Comparison of ENCODE assay signal across 21 cellular contexts in genomic region chr4:104826171-104826570, GRCh38.
DNase-seq lines count a peak whose midpoint lies in the region; ATAC-seq and TF ChIP-seq lines count a peak whose summit lies in the region.
"Had no signal": no experiment of that assay in that cellular context is flagged by ENCODE, and none has a peak within 500 bp of the region (broad histone marks: within the 10 kb centered on the region; RNA-seq: fewer than 3 reads in every experiment).

No MANE protein-coding gene starts in this region.

- CTCF ChIA-PET in PC-3 (lab: Charles Lee) = no interaction called here

- H3K27me3 ChIP-seq in PC-3 (ENCODE audit: low read length) = no peaks in the 10 kb centered on the region

- H3K4me2 ChIP-seq in PC-3 (ENCODE audit: low read length) = no peak overlapping the region
- H3K4me2 ChIP-seq: A549 had no signal

- peak overlapping the region; percentile 91 for H3K27ac Mint-ChIP-seq in mesothelial cell of epicardium
- H3K27ac Mint-ChIP-seq: CD4-positive, alpha-beta memory T cell had no signal

- no peaks in the 10 kb centered on the region for H3K27me3 Mint-ChIP-seq in mesothelial cell of epicardium (ENCODE audit: low read depth)
- H3K27me3 Mint-ChIP-seq: CD4-positive, alpha-beta memory T cell had no signal

- TF ChIP-seq RAD21 in Ishikawa (IDR thresholded peaks at IDR 0.05; ENCODE audit: low read depth) = no peak

- no TSS peak for BruUV-seq in PC-3 (replicated peaks; lab: Mats Ljungman, UMichigan)

- TF ChIP-seq CTCF in PC-3 (conservative IDR thresholded peaks at IDR 0.05; ENCODE audit: low read depth, low read length) (no peak), mesothelial cell of epicardium (IDR thresholded peaks at IDR 0.05; ENCODE audit: unreplicated experiment) (no peak)

- no peaks in the 10 kb centered on the region for H3K4me1 ChIP-seq in PC-3 (ENCODE audit: insufficient read depth, low read length)
- H3K4me1 ChIP-seq: A549 had no signal

- POLR2A ChIA-PET in PC-3 (lab: Charles Lee; ENCODE audit: unreplicated experiment) = no interaction called here

- no peak for TF ChIP-seq EP300 in Ishikawa (IDR thresholded peaks at IDR 0.05; ENCODE audit: borderline replicate concordance)

- H2AFZ ChIP-seq in PC-3 (ENCODE audit: low read length) = no peak overlapping the region
- H2AFZ ChIP-seq: GM23248 had no signal

- no peak overlapping the region for H3K9ac ChIP-seq in PC-3 (ENCODE audit: low read length)
- H3K9ac ChIP-seq: GM23248 had no signal

- peaks cover 13% of the 10 kb centered on the region for H3K4me1 Mint-ChIP-seq in mesothelial cell of epicardium
- H3K4me1 Mint-ChIP-seq: CD4-positive, alpha-beta memory T cell had no signal

- H3K4me3 Mint-ChIP-seq in mesothelial cell of epicardium = no peak overlapping the region
- H3K4me3 Mint-ChIP-seq: CD4-positive, alpha-beta memory T cell had no signal

- H3K9me3 ChIP-seq in PC-3 (ENCODE audit: low read length) = no peaks in the 10 kb centered on the region
- H3K9me3 ChIP-seq: A549 had no signal

- peak; percentile 82 for DNase-seq in DMS53 (lab: John Stamatoyannopoulos, UW)
- peak; percentile 44 for DNase-seq in PC-3
- no peak for DNase-seq in mesothelial cell of epicardium (ENCODE audit: low spot score in 2 of 2, unreplicated experiment in 2 of 2)
- DNase-seq in iPS-NIHi11 (ENCODE audit: low spot score) = no peak
- no peak for DNase-seq in H4 (ENCODE audit: low spot score)
- DNase-seq: CD4-positive, alpha-beta memory T cell; DMS79 treated with DMSO at 0.1 percent for 48 hours; GM23248; HCEC 1CT; KBM-7; NCI-H187; NCI-H2171 treated with DMSO at 0.1 percent for 48 hours; NCI-H446; NCI-H774; OCI-M1; SIG-M5; T-helper 1 cell had no signal

- H3K36me3 Mint-ChIP-seq in mesothelial cell of epicardium = no peaks in the 10 kb centered on the region
- H3K36me3 Mint-ChIP-seq: CD4-positive, alpha-beta memory T cell had no signal

- intact Hi-C loops in PC-3 (cut with micrococcal nuclease) = no loop called here

- H3K36me3 ChIP-seq in PC-3 (ENCODE audit: low read depth, low read length) = no peaks in the 10 kb centered on the region

- ATAC-seq in PC-3 = no peak
- no peak for ATAC-seq in GM18520 (IDR thresholded peaks at IDR 0.05; ENCODE audit: unreplicated experiment)
- ATAC-seq: A549, SK-N-SH treated with all-trans-retinoic acid at 6 μM for 48 hours had no signal

- H3F3A ChIP-seq in PC-3 (ENCODE audit: low read length, unreplicated experiment) = no peaks in the 10 kb centered on the region

- H3K4me3 ChIP-seq in PC-3 (ENCODE audit: low read length) = no peak overlapping the region
- H3K4me3 ChIP-seq: A549, GM23248 had no signal

- no peaks in the 10 kb centered on the region for H3K9me2 ChIP-seq in PC-3 (replicated peaks; ENCODE audit: low read length)

- no peaks in the 10 kb centered on the region for H3K79me2 ChIP-seq in PC-3 (ENCODE audit: low read length)

- H3K9me3 Mint-ChIP-seq in mesothelial cell of epicardium = no peaks in the 10 kb centered on the region

- H4K20me1 ChIP-seq in PC-3 (ENCODE audit: low read length) = no peaks in the 10 kb centered on the region

- H3K27ac ChIP-seq in PC-3 (ENCODE audit: low read length) = no peak overlapping the region
- H3K27ac ChIP-seq: A549, GM23248 had no signal

TF ChIP-seq in Ishikawa, 13 proteins besides CTCF, POLR2A, EP300 and RAD21:
- TF ChIP-seq USF1 (IDR thresholded peaks at IDR 0.05) (peak; percentile 74), REST (IDR thresholded peaks at IDR 0.05; ENCODE audit: low read depth) (no peak)

Comparison
In these comparisons a context has a peak if more than half of its experiments do, and no peak if none do; other contexts are left out.
1. DNase-seq: peak in DMS53 (single experiment) and PC-3 (single experiment); none in mesothelial cell of epicardium (0 of 2), iPS-NIHi11 (single experiment) and H4 (single experiment).